16 cellular contexts compared by ENCODE assay signal in genomic region chr2:147311058-147311429, GRCh38.
"Had no signal": no experiment of that assay in that cellular context is flagged by ENCODE, and none has a peak within 500 bp of the region (broad histone marks: within the 10 kb centered on the region; RNA-seq: fewer than 3 reads in every experiment).

No MANE protein-coding gene starts in this region.

- H3K36me3 Mint-ChIP-seq: naive thymus-derived CD8-positive, alpha-beta T cell; type B pancreatic cell had no signal

- H3K27me3 Mint-ChIP-seq: type B pancreatic cell had no signal

- H3K4me1 Mint-ChIP-seq: naive thymus-derived CD8-positive, alpha-beta T cell had no signal

- H3K27ac ChIP-seq: gastrocnemius medialis, ovary, right atrium auricular region had no signal

- DNase-seq: effector memory CD4-positive, alpha-beta T cell; gastrocnemius medialis; glutamatergic neuron; kidney; left cardiac atrium; left ventricle myocardium superior; naive thymus-derived CD8-positive, alpha-beta T cell; nucleus accumbens; ovary; stimulated activated CD4-positive, alpha-beta T cell treated with anti-CD3 and anti-CD28 coated beads, Interleukin-2, amount 100 ng/mL, for 48 hours; stimulated activated naive CD4-positive, alpha-beta T cell treated with Interleukin-2 at 50 U/mL for 16 hours had no signal

- H3K36me3 ChIP-seq: gastrocnemius medialis, ovary, right atrium auricular region had no signal

- H3K27ac Mint-ChIP-seq: naive thymus-derived CD8-positive, alpha-beta T cell; type B pancreatic cell had no signal

- H3K27me3 ChIP-seq: gastrocnemius medialis, ovary, right atrium auricular region had no signal

- H3K9me3 Mint-ChIP-seq: type B pancreatic cell had no signal

- H3K4me1 ChIP-seq: gastrocnemius medialis, right atrium auricular region had no signal

- H3K4me2 ChIP-seq: smooth muscle cell had no signal

- H3K9me3 ChIP-seq: gastrocnemius medialis, ovary, right atrium auricular region had no signal

- H3K4me3 Mint-ChIP-seq: naive thymus-derived CD8-positive, alpha-beta T cell; type B pancreatic cell had no signal

- H3K4me3 ChIP-seq: gastrocnemius medialis, lung, ovary, right atrium auricular region, smooth muscle cell had no signal

- ATAC-seq: esophagus mucosa; gastrocnemius medialis; left ventricle myocardium superior; naive thymus-derived CD8-positive, alpha-beta T cell had no signal
